ENCODE assay signal across 1 cellular context in the genomic region with DNA sequence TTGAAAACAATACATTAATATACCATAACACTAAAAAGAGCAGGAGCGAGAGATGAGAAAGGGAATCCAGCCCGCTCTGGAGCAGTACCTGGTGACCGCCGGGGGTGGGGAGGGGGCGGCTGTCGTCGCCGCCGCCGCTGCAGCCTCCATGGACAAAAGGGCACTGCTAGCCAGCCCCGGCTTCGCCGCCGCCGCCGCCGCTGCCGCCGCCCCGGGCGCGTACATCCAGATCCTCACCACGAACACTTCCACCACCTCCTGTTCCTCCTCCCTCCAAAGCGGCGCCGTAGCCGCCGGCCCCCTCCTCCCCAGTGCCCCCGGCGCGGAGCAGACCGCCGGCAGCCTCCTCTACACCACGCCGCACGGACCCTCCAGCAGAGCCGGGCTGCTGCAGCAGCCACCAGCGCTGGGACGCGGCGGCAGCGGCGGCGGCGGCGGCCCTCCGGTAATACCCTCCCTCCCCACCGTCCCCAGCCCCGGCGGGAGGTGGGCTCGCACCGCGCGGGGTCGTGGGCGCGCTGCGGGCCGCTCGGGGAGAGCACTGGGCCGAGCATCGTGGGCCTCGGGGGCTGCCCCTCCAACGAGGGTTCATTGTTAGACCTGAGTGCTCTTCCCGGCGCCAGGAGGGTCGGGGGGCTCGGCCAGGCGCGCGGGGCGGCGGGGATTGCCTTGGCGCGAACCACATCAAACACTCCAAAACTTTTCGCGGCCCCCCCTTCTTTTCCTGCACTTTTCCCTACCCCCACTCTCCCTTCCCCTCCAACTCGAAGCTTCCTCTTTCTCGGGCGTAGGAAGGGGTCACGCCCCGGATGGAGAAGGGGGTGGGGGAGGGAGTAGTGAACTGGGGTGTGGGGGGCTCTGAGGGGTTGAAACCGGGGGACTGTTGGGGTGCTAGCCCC.
A peak's percentile ranks its signal among the peaks of the same experiment; 100 is the strongest.
TF ChIP-seq lines count a peak whose summit lies in the region.

No MANE protein-coding gene starts in this region.

TF ChIP-seq in K562, 482 proteins besides CTCF, POLR2A, EP300 and RAD21 (continued from another document and continues in another):
- TF ChIP-seq, protein P1, sequence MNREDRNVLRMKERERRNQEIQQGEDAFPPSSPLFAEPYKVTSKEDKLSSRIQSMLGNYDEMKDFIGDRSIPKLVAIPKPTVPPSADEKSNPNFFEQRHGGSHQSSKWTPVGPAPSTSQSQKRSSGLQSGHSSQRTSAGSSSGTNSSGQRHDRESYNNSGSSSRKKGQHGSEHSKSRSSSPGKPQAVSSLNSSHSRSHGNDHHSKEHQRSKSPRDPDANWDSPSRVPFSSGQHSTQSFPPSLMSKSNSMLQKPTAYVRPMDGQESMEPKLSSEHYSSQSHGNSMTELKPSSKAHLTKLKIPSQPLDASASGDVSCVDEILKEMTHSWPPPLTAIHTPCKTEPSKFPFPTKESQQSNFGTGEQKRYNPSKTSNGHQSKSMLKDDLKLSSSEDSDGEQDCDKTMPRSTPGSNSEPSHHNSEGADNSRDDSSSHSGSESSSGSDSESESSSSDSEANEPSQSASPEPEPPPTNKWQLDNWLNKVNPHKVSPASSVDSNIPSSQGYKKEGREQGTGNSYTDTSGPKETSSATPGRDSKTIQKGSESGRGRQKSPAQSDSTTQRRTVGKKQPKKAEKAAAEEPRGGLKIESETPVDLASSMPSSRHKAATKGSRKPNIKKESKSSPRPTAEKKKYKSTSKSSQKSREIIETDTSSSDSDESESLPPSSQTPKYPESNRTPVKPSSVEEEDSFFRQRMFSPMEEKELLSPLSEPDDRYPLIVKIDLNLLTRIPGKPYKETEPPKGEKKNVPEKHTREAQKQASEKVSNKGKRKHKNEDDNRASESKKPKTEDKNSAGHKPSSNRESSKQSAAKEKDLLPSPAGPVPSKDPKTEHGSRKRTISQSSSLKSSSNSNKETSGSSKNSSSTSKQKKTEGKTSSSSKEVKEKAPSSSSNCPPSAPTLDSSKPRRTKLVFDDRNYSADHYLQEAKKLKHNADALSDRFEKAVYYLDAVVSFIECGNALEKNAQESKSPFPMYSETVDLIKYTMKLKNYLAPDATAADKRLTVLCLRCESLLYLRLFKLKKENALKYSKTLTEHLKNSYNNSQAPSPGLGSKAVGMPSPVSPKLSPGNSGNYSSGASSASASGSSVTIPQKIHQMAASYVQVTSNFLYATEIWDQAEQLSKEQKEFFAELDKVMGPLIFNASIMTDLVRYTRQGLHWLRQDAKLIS (CRISPR knock-in tag; IDR thresholded peaks at IDR 0.05): peak; percentile 83
- TF ChIP-seq TCFL5 (CRISPR knock-in tag; conservative IDR thresholded peaks at IDR 0.05) (no peak), NR2C1 (IDR thresholded peaks at IDR 0.05) (peak; percentile 89), NR2C1 (tag; IDR thresholded peaks at IDR 0.05) (peak; percentile 89), KLF10 (CRISPR knock-in tag; IDR thresholded peaks at IDR 0.05) (no peak), ZNF143 (CRISPR knock-in tag; IDR thresholded peaks at IDR 0.05) (no peak; the same call in 1 of the 2 replicates), ZNF408 (CRISPR knock-in tag; IDR thresholded peaks at IDR 0.05; ENCODE audit: low read depth) (no peak), WHSC1 (IDR thresholded peaks at IDR 0.05; ENCODE audit: low read length) (no peak), SRSF1 (IDR thresholded peaks at IDR 0.05; ENCODE audit: low read depth, low read length) (peak; percentile 22), TRIM28 (IDR thresholded peaks at IDR 0.05) (no peak), ZFX (CRISPR knock-in tag; IDR thresholded peaks at IDR 0.05) (peak; percentile 54), HLTF (IDR thresholded peaks at IDR 0.05) (no peak), EHMT2 (IDR thresholded peaks at IDR 0.05) (no peak), ZNF780A (CRISPR knock-in tag; IDR thresholded peaks at IDR 0.05) (no peak), ELF4 (CRISPR knock-in tag; IDR thresholded peaks at IDR 0.05) (no peak), PTRF (tag; IDR thresholded peaks at IDR 0.05) (no peak), MEF2D (tag; conservative IDR thresholded peaks at IDR 0.05; ENCODE audit: low read depth) (no peak), ZNF507 (tag; conservative IDR thresholded peaks at IDR 0.05) (no peak), E2F3 (CRISPR knock-in tag; IDR thresholded peaks at IDR 0.05) (no peak), ZNF24 (IDR thresholded peaks at IDR 0.05) (no peak), ERF (CRISPR knock-in tag; IDR thresholded peaks at IDR 0.05) (peak; percentile 14; the same call in 1 of the 2 replicates), ZFP1 (CRISPR knock-in tag; IDR thresholded peaks at IDR 0.05) (no peak), CAMTA2 (CRISPR knock-in tag; conservative IDR thresholded peaks at IDR 0.05) (no peak), IRF2 (CRISPR knock-in tag; IDR thresholded peaks at IDR 0.05) (no peak), RBFOX2 (IDR thresholded peaks at IDR 0.05; ENCODE audit: low read depth, low read length) (peak; percentile 91), SRSF3 (IDR thresholded peaks at IDR 0.05; ENCODE audit: insufficient read depth, low read length) (0 out of 2 replicates have a peak, but pooled peaks have one; percentile 85), GABPA (tag; conservative IDR thresholded peaks at IDR 0.05; ENCODE audit: low read depth) (peak; percentile 87), ZC3H8 (IDR thresholded peaks at IDR 0.05) (peak; percentile 43; the same call in 1 of the 2 replicates), ZNF253 (CRISPR knock-in tag; conservative IDR thresholded peaks at IDR 0.05) (no peak)
- TF ChIP-seq, protein P2, sequence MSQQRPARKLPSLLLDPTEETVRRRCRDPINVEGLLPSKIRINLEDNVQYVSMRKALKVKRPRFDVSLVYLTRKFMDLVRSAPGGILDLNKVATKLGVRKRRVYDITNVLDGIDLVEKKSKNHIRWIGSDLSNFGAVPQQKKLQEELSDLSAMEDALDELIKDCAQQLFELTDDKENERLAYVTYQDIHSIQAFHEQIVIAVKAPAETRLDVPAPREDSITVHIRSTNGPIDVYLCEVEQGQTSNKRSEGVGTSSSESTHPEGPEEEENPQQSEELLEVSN (IDR thresholded peaks at IDR 0.05; ENCODE audit: borderline replicate concordance in 1 of 2, extremely low read depth in 1 of 2, insufficient read depth in 1 of 2, insufficient read length in 1 of 2, low read depth in 1 of 2, low read length in 1 of 2, poor library complexity in 1 of 2, severe bottlenecking in 1 of 2): no peak
- TF ChIP-seq, protein P3, sequence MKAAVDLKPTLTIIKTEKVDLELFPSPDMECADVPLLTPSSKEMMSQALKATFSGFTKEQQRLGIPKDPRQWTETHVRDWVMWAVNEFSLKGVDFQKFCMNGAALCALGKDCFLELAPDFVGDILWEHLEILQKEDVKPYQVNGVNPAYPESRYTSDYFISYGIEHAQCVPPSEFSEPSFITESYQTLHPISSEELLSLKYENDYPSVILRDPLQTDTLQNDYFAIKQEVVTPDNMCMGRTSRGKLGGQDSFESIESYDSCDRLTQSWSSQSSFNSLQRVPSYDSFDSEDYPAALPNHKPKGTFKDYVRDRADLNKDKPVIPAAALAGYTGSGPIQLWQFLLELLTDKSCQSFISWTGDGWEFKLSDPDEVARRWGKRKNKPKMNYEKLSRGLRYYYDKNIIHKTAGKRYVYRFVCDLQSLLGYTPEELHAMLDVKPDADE (conservative IDR thresholded peaks at IDR 0.05; ENCODE audit: control insufficient read depth, low read depth, low read length): peak; percentile 56; the same call in 1 of the 2 replicates
- TF ChIP-seq, protein P4, sequence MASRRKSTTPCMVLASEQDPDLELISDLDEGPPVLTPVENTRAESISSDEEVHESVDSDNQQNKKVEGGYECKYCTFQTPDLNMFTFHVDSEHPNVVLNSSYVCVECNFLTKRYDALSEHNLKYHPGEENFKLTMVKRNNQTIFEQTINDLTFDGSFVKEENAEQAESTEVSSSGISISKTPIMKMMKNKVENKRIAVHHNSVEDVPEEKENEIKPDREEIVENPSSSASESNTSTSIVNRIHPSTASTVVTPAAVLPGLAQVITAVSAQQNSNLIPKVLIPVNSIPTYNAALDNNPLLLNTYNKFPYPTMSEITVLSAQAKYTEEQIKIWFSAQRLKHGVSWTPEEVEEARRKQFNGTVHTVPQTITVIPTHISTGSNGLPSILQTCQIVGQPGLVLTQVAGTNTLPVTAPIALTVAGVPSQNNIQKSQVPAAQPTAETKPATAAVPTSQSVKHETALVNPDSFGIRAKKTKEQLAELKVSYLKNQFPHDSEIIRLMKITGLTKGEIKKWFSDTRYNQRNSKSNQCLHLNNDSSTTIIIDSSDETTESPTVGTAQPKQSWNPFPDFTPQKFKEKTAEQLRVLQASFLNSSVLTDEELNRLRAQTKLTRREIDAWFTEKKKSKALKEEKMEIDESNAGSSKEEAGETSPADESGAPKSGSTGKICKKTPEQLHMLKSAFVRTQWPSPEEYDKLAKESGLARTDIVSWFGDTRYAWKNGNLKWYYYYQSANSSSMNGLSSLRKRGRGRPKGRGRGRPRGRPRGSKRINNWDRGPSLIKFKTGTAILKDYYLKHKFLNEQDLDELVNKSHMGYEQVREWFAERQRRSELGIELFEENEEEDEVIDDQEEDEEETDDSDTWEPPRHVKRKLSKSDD (conservative IDR thresholded peaks at IDR 0.05; ENCODE audit: low read length): no peak
- TF ChIP-seq, protein P5, sequence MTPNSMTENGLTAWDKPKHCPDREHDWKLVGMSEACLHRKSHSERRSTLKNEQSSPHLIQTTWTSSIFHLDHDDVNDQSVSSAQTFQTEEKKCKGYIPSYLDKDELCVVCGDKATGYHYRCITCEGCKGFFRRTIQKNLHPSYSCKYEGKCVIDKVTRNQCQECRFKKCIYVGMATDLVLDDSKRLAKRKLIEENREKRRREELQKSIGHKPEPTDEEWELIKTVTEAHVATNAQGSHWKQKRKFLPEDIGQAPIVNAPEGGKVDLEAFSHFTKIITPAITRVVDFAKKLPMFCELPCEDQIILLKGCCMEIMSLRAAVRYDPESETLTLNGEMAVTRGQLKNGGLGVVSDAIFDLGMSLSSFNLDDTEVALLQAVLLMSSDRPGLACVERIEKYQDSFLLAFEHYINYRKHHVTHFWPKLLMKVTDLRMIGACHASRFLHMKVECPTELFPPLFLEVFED (CRISPR knock-in tag; conservative IDR thresholded peaks at IDR 0.05): 0 out of 2 replicates have a peak, but pooled peaks have one; percentile 41
- TF ChIP-seq, protein P6, sequence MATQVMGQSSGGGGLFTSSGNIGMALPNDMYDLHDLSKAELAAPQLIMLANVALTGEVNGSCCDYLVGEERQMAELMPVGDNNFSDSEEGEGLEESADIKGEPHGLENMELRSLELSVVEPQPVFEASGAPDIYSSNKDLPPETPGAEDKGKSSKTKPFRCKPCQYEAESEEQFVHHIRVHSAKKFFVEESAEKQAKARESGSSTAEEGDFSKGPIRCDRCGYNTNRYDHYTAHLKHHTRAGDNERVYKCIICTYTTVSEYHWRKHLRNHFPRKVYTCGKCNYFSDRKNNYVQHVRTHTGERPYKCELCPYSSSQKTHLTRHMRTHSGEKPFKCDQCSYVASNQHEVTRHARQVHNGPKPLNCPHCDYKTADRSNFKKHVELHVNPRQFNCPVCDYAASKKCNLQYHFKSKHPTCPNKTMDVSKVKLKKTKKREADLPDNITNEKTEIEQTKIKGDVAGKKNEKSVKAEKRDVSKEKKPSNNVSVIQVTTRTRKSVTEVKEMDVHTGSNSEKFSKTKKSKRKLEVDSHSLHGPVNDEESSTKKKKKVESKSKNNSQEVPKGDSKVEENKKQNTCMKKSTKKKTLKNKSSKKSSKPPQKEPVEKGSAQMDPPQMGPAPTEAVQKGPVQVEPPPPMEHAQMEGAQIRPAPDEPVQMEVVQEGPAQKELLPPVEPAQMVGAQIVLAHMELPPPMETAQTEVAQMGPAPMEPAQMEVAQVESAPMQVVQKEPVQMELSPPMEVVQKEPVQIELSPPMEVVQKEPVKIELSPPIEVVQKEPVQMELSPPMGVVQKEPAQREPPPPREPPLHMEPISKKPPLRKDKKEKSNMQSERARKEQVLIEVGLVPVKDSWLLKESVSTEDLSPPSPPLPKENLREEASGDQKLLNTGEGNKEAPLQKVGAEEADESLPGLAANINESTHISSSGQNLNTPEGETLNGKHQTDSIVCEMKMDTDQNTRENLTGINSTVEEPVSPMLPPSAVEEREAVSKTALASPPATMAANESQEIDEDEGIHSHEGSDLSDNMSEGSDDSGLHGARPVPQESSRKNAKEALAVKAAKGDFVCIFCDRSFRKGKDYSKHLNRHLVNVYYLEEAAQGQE (CRISPR knock-in tag; IDR thresholded peaks at IDR 0.05; ENCODE audit: low read depth): no peak
- TF ChIP-seq, protein P7, sequence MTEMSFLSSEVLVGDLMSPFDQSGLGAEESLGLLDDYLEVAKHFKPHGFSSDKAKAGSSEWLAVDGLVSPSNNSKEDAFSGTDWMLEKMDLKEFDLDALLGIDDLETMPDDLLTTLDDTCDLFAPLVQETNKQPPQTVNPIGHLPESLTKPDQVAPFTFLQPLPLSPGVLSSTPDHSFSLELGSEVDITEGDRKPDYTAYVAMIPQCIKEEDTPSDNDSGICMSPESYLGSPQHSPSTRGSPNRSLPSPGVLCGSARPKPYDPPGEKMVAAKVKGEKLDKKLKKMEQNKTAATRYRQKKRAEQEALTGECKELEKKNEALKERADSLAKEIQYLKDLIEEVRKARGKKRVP (CRISPR knock-in tag; IDR thresholded peaks at IDR 0.05): no peak
